Comparison of ENCODE assay signal across 1 cellular context in genomic region chr17:725746-726145, GRCh38.
TF ChIP-seq lines count a peak whose summit lies in the region.

No MANE protein-coding gene starts in this region.

TF ChIP-seq in GM23338, 12 proteins besides CTCF, POLR2A, EP300 and RAD21 (continued from another document):
- TF ChIP-seq ZNF462 (CRISPR knock-in tag; IDR thresholded peaks at IDR 0.05), result no peak
- no peak for TF ChIP-seq ZNF331 (CRISPR knock-in tag; IDR thresholded peaks at IDR 0.05; ENCODE audit: low read depth)
- TF ChIP-seq, protein P1, sequence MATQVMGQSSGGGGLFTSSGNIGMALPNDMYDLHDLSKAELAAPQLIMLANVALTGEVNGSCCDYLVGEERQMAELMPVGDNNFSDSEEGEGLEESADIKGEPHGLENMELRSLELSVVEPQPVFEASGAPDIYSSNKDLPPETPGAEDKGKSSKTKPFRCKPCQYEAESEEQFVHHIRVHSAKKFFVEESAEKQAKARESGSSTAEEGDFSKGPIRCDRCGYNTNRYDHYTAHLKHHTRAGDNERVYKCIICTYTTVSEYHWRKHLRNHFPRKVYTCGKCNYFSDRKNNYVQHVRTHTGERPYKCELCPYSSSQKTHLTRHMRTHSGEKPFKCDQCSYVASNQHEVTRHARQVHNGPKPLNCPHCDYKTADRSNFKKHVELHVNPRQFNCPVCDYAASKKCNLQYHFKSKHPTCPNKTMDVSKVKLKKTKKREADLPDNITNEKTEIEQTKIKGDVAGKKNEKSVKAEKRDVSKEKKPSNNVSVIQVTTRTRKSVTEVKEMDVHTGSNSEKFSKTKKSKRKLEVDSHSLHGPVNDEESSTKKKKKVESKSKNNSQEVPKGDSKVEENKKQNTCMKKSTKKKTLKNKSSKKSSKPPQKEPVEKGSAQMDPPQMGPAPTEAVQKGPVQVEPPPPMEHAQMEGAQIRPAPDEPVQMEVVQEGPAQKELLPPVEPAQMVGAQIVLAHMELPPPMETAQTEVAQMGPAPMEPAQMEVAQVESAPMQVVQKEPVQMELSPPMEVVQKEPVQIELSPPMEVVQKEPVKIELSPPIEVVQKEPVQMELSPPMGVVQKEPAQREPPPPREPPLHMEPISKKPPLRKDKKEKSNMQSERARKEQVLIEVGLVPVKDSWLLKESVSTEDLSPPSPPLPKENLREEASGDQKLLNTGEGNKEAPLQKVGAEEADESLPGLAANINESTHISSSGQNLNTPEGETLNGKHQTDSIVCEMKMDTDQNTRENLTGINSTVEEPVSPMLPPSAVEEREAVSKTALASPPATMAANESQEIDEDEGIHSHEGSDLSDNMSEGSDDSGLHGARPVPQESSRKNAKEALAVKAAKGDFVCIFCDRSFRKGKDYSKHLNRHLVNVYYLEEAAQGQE (IDR thresholded peaks at IDR 0.05; ENCODE audit: unreplicated experiment), result no peak
- TF ChIP-seq, protein P2, sequence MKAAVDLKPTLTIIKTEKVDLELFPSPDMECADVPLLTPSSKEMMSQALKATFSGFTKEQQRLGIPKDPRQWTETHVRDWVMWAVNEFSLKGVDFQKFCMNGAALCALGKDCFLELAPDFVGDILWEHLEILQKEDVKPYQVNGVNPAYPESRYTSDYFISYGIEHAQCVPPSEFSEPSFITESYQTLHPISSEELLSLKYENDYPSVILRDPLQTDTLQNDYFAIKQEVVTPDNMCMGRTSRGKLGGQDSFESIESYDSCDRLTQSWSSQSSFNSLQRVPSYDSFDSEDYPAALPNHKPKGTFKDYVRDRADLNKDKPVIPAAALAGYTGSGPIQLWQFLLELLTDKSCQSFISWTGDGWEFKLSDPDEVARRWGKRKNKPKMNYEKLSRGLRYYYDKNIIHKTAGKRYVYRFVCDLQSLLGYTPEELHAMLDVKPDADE (IDR thresholded peaks at IDR 0.05), result no peak
- no peak for TF ChIP-seq NANOG (IDR thresholded peaks at IDR 0.05; ENCODE audit: borderline replicate concordance)
- TF ChIP-seq STAT1 (IDR thresholded peaks at IDR 0.05; ENCODE audit: unreplicated experiment), result no peak
- TF ChIP-seq JUNB (IDR thresholded peaks at IDR 0.05; ENCODE audit: unreplicated experiment), result no peak
- no peak for TF ChIP-seq CREB1 (CRISPR knock-in tag; IDR thresholded peaks at IDR 0.05; ENCODE audit: low read depth)
- TF ChIP-seq ZNF114 (CRISPR knock-in tag; IDR thresholded peaks at IDR 0.05), result no peak
- TF ChIP-seq POLR2AphosphoS5 (IDR thresholded peaks at IDR 0.05; ENCODE audit: low read depth), result no peak
- TF ChIP-seq EZH2 (IDR thresholded peaks at IDR 0.05; ENCODE audit: low read depth, unreplicated experiment), result no peak
